In genomic region chr17:8079291-8080207, GRCh38 we compare ENCODE assay signal across 8 cellular contexts. TPM values are rescaled to one million over a fixed set of nuclear protein-coding genes. Genes with fewer than 3 reads are reported as not detected.
DNase-seq lines count a peak whose midpoint lies in the region; FAIRE-seq and TF ChIP-seq lines count a peak whose summit lies in the region.

No MANE protein-coding gene starts in this region.

- H3K4me2 ChIP-seq in KMS-11: no peak overlapping the region

- H3K36me3 Mint-ChIP-seq in activated naive CD4-positive, alpha-beta T cell treated with anti-CD3 and anti-CD28 coated beads for 36 hours (ENCODE audit: low read depth): peaks cover 11% of the 10 kb centered on the region
- no peaks in the 10 kb centered on the region for H3K36me3 Mint-ChIP-seq in osteocyte (ENCODE audit: unreplicated experiment)

- H3K9ac ChIP-seq in KMS-11: no peak overlapping the region

- H3K4me1 ChIP-seq in KMS-11 (ENCODE audit: low read depth, poor library complexity, severe bottlenecking): no peaks in the 10 kb centered on the region
- H3K4me1 ChIP-seq in thymus (ENCODE audit: control insufficient read depth, insufficient read depth, low read length): peaks cover 2% of the 10 kb centered on the region

- H3K27ac ChIP-seq in KMS-11 (no peak overlapping the region), thymus (ENCODE audit: low read depth) (no peak overlapping the region)

- H4K20me1 ChIP-seq in KMS-11 (ENCODE audit: insufficient read depth): no peaks in the 10 kb centered on the region

- peak overlapping the region; percentile 88 for H3K27ac Mint-ChIP-seq in activated naive CD4-positive, alpha-beta T cell treated with anti-CD3 and anti-CD28 coated beads for 36 hours
- no peak overlapping the region for H3K27ac Mint-ChIP-seq in osteocyte (ENCODE audit: unreplicated experiment)

- peak overlapping the region; percentile 95 for H3K4me3 Mint-ChIP-seq in activated naive CD4-positive, alpha-beta T cell treated with anti-CD3 and anti-CD28 coated beads for 36 hours
- H3K4me3 Mint-ChIP-seq in osteocyte (ENCODE audit: unreplicated experiment): peak overlapping the region; percentile 73

- no peaks in the 10 kb centered on the region for H3K27me3 ChIP-seq in KMS-11 (ENCODE audit: insufficient read depth, low read depth)
- peaks cover 17% of the 10 kb centered on the region for H3K27me3 ChIP-seq in thymus (ENCODE audit: control insufficient read depth, insufficient read depth)

- no peaks in the 10 kb centered on the region for H3K9me3 Mint-ChIP-seq in activated naive CD4-positive, alpha-beta T cell treated with anti-CD3 and anti-CD28 coated beads for 36 hours
- no peaks in the 10 kb centered on the region for H3K9me3 Mint-ChIP-seq in osteocyte (ENCODE audit: unreplicated experiment)

- peak; percentile 84 for FAIRE-seq in GM18507 (lab: Jason Lieb, UNC)

- CTCF ChIA-PET in activated naive CD4-positive, alpha-beta T cell treated with anti-CD3 and anti-CD28 coated beads for 36 hours (lab: Charles Lee): interaction anchor here (0.6 to 12.5 kb wide), 19 partner anchors 9 to 498 kb away, joined by 3 to 204 read pairs (median 4); partner anchors contain the start of gene ALOXE3

- H3K4me3 ChIP-seq in KMS-11 (IDR thresholded peaks at IDR 0.05; ENCODE audit: insufficient read depth, low read depth, low read length): no peak overlapping the region
- peak overlapping the region; percentile 48 for H3K4me3 ChIP-seq in thymus (ENCODE audit: low read length)

- DNase-seq in 8988T (peak; percentile 90), GM18507 (ENCODE audit: extremely low spot score, insufficient read length, low read depth) (peak; percentile 81), SK-N-DZ (ENCODE audit: low spot score) (peak; percentile 71), head of caudate nucleus (peak; percentile 21 to 90 (median 80)), osteocyte (ENCODE audit: extremely low spot score, unreplicated experiment) (peak; percentile 91)
- DNase-seq in activated naive CD4-positive, alpha-beta T cell treated with anti-CD3 and anti-CD28 coated beads for 36 hours: peak; percentile 91

- intact Hi-C loops in activated naive CD4-positive, alpha-beta T cell treated with anti-CD3 and anti-CD28 coated beads for 36 hours (cut with micrococcal nuclease): loop anchor here (1.0 to 5.0 kb wide), 6 partner anchors 19 to 223 kb away; partner anchors contain the start of gene ALOXE3
- intact Hi-C loops in head of caudate nucleus (cut with DNase I): no loop called here

- no peaks in the 10 kb centered on the region for H3K9me3 ChIP-seq in thymus (ENCODE audit: control insufficient read depth)

- H3K27me3 Mint-ChIP-seq in activated naive CD4-positive, alpha-beta T cell treated with anti-CD3 and anti-CD28 coated beads for 36 hours (ENCODE audit: low read depth): peaks cover 2% of the 10 kb centered on the region
- H3K27me3 Mint-ChIP-seq in osteocyte (ENCODE audit: unreplicated experiment): peaks cover 60% of the 10 kb centered on the region

- H3K79me2 ChIP-seq in KMS-11 (ENCODE audit: insufficient read depth, low read depth): no peaks in the 10 kb centered on the region

- WGBS in thymus: under 1% methylated on average over 87 of the region's 87 CpGs

- H3K36me3 ChIP-seq in KMS-11 (ENCODE audit: insufficient read depth): no peaks in the 10 kb centered on the region
- H3K36me3 ChIP-seq in thymus (ENCODE audit: control insufficient read depth, insufficient read depth): no peaks in the 10 kb centered on the region

- H2AFZ ChIP-seq in KMS-11 (ENCODE audit: low read depth): no peak overlapping the region; the same call in 1 of the 2 replicates

- H3K4me1 Mint-ChIP-seq in activated naive CD4-positive, alpha-beta T cell treated with anti-CD3 and anti-CD28 coated beads for 36 hours (ENCODE audit: low read depth): peaks cover 13% of the 10 kb centered on the region
- H3K4me1 Mint-ChIP-seq in osteocyte (ENCODE audit: unreplicated experiment): peaks cover 11% of the 10 kb centered on the region

- TF ChIP-seq CTCF in KMS-11 (conservative IDR thresholded peaks at IDR 0.05; ENCODE audit: low read depth, low read length) (peak; percentile 40; the same call in 1 of the 2 replicates), osteocyte (IDR thresholded peaks at IDR 0.05) (peak; percentile 97)

RNA-seq across cellular contexts. Expression of gene ALOX12B, which starts 8.0 kb away (rescaled TPM):
- polyA plus RNA-seq in SK-N-DZ (2014; cell fraction: cytosol; rRNA removed): not detected in 2 replicates
- polyA plus RNA-seq in SK-N-DZ (2014; cell fraction: nucleus; rRNA removed): not detected in 2 replicates
- total RNA-seq in activated naive CD4-positive, alpha-beta T cell treated with anti-CD3 and anti-CD28 coated beads for 36 hours: 1 to 10 TPM; 2.0 to 2.1 TPM
- total RNA-seq in osteocyte: not detected in 2 replicates
- 5.0 TPM for polyA plus RNA-seq in thymus

RNA-seq across cellular contexts. Expression of gene ALOXE3, which starts 38.8 kb away (rescaled TPM):
- polyA plus RNA-seq in SK-N-DZ (2014; cell fraction: cytosol; rRNA removed): not detected in 2 replicates
- not detected in 2 replicates for polyA plus RNA-seq in SK-N-DZ (2014; cell fraction: nucleus; rRNA removed)
- not detected for total RNA-seq in activated naive CD4-positive, alpha-beta T cell treated with anti-CD3 and anti-CD28 coated beads for 36 hours
- not detected in 2 replicates for total RNA-seq in osteocyte
- polyA plus RNA-seq in thymus: 1.2 TPM

RNA-seq across cellular contexts. Expression of gene ALOX15B, which starts 40.7 kb away (rescaled TPM):
- polyA plus RNA-seq in SK-N-DZ (2014; cell fraction: cytosol; rRNA removed): not detected in 2 replicates
- not detected in 2 replicates for polyA plus RNA-seq in SK-N-DZ (2014; cell fraction: nucleus; rRNA removed)
- not detected for total RNA-seq in activated naive CD4-positive, alpha-beta T cell treated with anti-CD3 and anti-CD28 coated beads for 36 hours
- not detected in 2 replicates for total RNA-seq in osteocyte
- polyA plus RNA-seq in thymus: 5.1 TPM

RNA-seq across cellular contexts. Expression of gene HES7, which starts 44.4 kb away (rescaled TPM):
- 2.8 and 5.1 TPM in 2 replicates for polyA plus RNA-seq in SK-N-DZ (2014; cell fraction: cytosol; rRNA removed)
- polyA plus RNA-seq in SK-N-DZ (2014; cell fraction: nucleus; rRNA removed): 3.8 and 5.2 TPM in 2 replicates
- 1 to 10 TPM; 2.4 to 2.9 TPM for total RNA-seq in activated naive CD4-positive, alpha-beta T cell treated with anti-CD3 and anti-CD28 coated beads for 36 hours
- total RNA-seq in osteocyte: 2.0 and 2.3 TPM in 2 replicates
- 0.75 TPM for polyA plus RNA-seq in thymus
